ENCODE assay signal across 10 cellular contexts in genomic region chr22:39446239-39446721, GRCh38. TPM values are rescaled to one million over a fixed set of nuclear protein-coding genes. Genes with fewer than 3 reads are reported as not detected.
DNase-seq lines count a peak whose midpoint lies in the region; ATAC-seq and TF ChIP-seq lines count a peak whose summit lies in the region.
"Had no signal": no experiment of that assay in that cellular context is flagged by ENCODE, and none has a peak within 500 bp of the region (broad histone marks: within the 10 kb centered on the region; RNA-seq: fewer than 3 reads in every experiment).

No MANE protein-coding gene starts in this region.

- H3K9me3 ChIP-seq in CD4-positive, alpha-beta T cell (ENCODE audit: control insufficient read depth, low read length), result no peaks in the 10 kb centered on the region

- no peaks in the 10 kb centered on the region for H3K27me3 ChIP-seq in CD4-positive, alpha-beta T cell (ENCODE audit: control insufficient read depth, insufficient read depth, low read length)

- no peak overlapping the region for H3K27ac ChIP-seq in CD4-positive, alpha-beta T cell (ENCODE audit: low read depth, low read length)

- peaks cover 23% of the 10 kb centered on the region for H3K4me1 Mint-ChIP-seq in CD4-positive, alpha-beta T cell (ENCODE audit: low read depth)
- H3K4me1 Mint-ChIP-seq in activated naive CD8-positive, alpha-beta T cell treated with anti-CD3 and anti-CD28 coated beads for 36 hours, result peaks cover 17% of the 10 kb centered on the region
- no peaks in the 10 kb centered on the region for H3K4me1 Mint-ChIP-seq in MCF 10A (ENCODE audit: insufficient read depth, unreplicated experiment)

- ATAC-seq in CD4-positive, alpha-beta T cell (ENCODE audit: poor library complexity), result peak; percentile 46
- ATAC-seq in HG02981 (IDR thresholded peaks at IDR 0.05; ENCODE audit: unreplicated experiment), result peak; percentile 34

- CTCF ChIA-PET in CD4-positive, alpha-beta T cell (lab: Charles Lee), result interaction anchor here (0.9 to 2.2 kb wide), 2 partner anchors 47 to 83 kb away, joined by 5 to 8 read pairs; partner anchors contain the start of gene TAB1
- CTCF ChIA-PET in MCF 10A (lab: Yijun Ruan, JAX), result no interaction called here

- no peaks in the 10 kb centered on the region for H3K36me3 Mint-ChIP-seq in CD4-positive, alpha-beta T cell (ENCODE audit: low read depth)
- peaks cover 2% of the 10 kb centered on the region for H3K36me3 Mint-ChIP-seq in activated naive CD8-positive, alpha-beta T cell treated with anti-CD3 and anti-CD28 coated beads for 36 hours
- H3K36me3 Mint-ChIP-seq in MCF 10A (ENCODE audit: insufficient read depth, unreplicated experiment), result no peaks in the 10 kb centered on the region

- H3K27me3 Mint-ChIP-seq in CD4-positive, alpha-beta T cell, result peaks cover 2% of the 10 kb centered on the region
- no peaks in the 10 kb centered on the region for H3K27me3 Mint-ChIP-seq in activated naive CD8-positive, alpha-beta T cell treated with anti-CD3 and anti-CD28 coated beads for 36 hours
- peaks cover 17% of the 10 kb centered on the region for H3K27me3 Mint-ChIP-seq in MCF 10A (ENCODE audit: insufficient read depth, unreplicated experiment)

- TF ChIP-seq CTCF in CD4-positive, alpha-beta T cell (IDR thresholded peaks at IDR 0.05), result no peak
- no peak for TF ChIP-seq CTCF in MCF 10A (IDR thresholded peaks at IDR 0.05; ENCODE audit: unreplicated experiment)

- no peak overlapping the region for H3K4me3 Mint-ChIP-seq in CD4-positive, alpha-beta T cell
- H3K4me3 Mint-ChIP-seq in activated naive CD8-positive, alpha-beta T cell treated with anti-CD3 and anti-CD28 coated beads for 36 hours, result no peak overlapping the region
- H3K4me3 Mint-ChIP-seq in MCF 10A (ENCODE audit: unreplicated experiment), result no peak overlapping the region

- no peak overlapping the region for H3K27ac Mint-ChIP-seq in CD4-positive, alpha-beta T cell
- H3K27ac Mint-ChIP-seq in activated naive CD8-positive, alpha-beta T cell treated with anti-CD3 and anti-CD28 coated beads for 36 hours, result peak overlapping the region; percentile 54
- H3K27ac Mint-ChIP-seq in MCF 10A (ENCODE audit: low read depth, unreplicated experiment), result no peak overlapping the region

- POLR2A ChIA-PET in CD4-positive, alpha-beta T cell (lab: Charles Lee), result interaction anchor here (0.7 to 2.2 kb wide), 6 partner anchors 9 to 598 kb away, joined by 4 to 13 read pairs (median 6); partner anchors contain the start of genes RPL3 and TAB1
- POLR2A ChIA-PET in MCF 10A (lab: Yijun Ruan, JAX), result interaction anchor here (0.7 kb wide), 1 partner anchor 46 kb away, joined by 3 read pairs; no protein-coding TSS in a partner anchor

- intact Hi-C loops in CD4-positive, alpha-beta T cell (cut with DNase I, micrococcal nuclease), result no loop called here
- intact Hi-C loops in MCF 10A (cut with micrococcal nuclease), result no loop called here

- DNase-seq in CD4-positive, alpha-beta T cell, result no peak
- DNase-seq in activated naive CD8-positive, alpha-beta T cell treated with anti-CD3 and anti-CD28 coated beads for 36 hours, result peak; percentile 13
- no peak for DNase-seq in stimulated activated naive CD4-positive, alpha-beta T cell (lab: John Stamatoyannopoulos, UW)
- DNase-seq in putamen (ENCODE audit: low spot score) (no peak), MCF 10A (ENCODE audit: unreplicated experiment) (no peak)
- no peak for DNase-seq in activated CD8-positive, alpha-beta memory T cell treated with anti-CD3 and anti-CD28 coated beads, Interleukin-2, amount 50 U/mL, for 48 hours
- DNase-seq: Calu3 had no signal

- BruUV-seq in MCF 10A (replicated peaks; lab: Mats Ljungman, UMichigan), result no TSS peak

- TF ChIP-seq POLR2A in GM18951 (IDR thresholded peaks at IDR 0.05; ENCODE audit: extremely low read depth, insufficient read depth, insufficient read length), result peak; percentile 11

- in situ Hi-C loops in GM18951 (cut with MboI; ENCODE audit: low sequenced_read_pairs, unreplicated experiment), result no loop called here

- no peaks in the 10 kb centered on the region for H3K9me3 Mint-ChIP-seq in CD4-positive, alpha-beta T cell
- no peaks in the 10 kb centered on the region for H3K9me3 Mint-ChIP-seq in activated naive CD8-positive, alpha-beta T cell treated with anti-CD3 and anti-CD28 coated beads for 36 hours
- no peaks in the 10 kb centered on the region for H3K9me3 Mint-ChIP-seq in MCF 10A (ENCODE audit: unreplicated experiment)

RNA-seq across cellular contexts. Expression of gene MGAT3, which starts 10.5 kb away (rescaled TPM):
- under 1 TPM in 1 of 2 experiments, not detected in 1; 0.17 TPM for total RNA-seq in CD4-positive, alpha-beta T cell
- total RNA-seq in activated naive CD8-positive, alpha-beta T cell treated with anti-CD3 and anti-CD28 coated beads for 36 hours, result 1 to 10 TPM; 1.0 to 1.2 TPM
- not detected in 2 replicates for total RNA-seq in MCF 10A (2022)
- total RNA-seq: RPMI7951 had no signal

RNA-seq across cellular contexts. Expression of gene TAB1, which starts 46.7 kb away (rescaled TPM):
- 10 to 100 TPM; 19.8 to 20.1 TPM for total RNA-seq in CD4-positive, alpha-beta T cell
- 10 to 100 TPM; 17.1 to 18.2 TPM for total RNA-seq in activated naive CD8-positive, alpha-beta T cell treated with anti-CD3 and anti-CD28 coated beads for 36 hours
- 17.7 and 20.0 TPM in 2 replicates for total RNA-seq in MCF 10A (2022)

RNA-seq across cellular contexts. Expression of gene MIEF1, which starts 55.8 kb away (rescaled TPM):
- total RNA-seq in CD4-positive, alpha-beta T cell, result 10 to 100 TPM; 19.8 to 20.4 TPM
- total RNA-seq in activated naive CD8-positive, alpha-beta T cell treated with anti-CD3 and anti-CD28 coated beads for 36 hours, result 10 to 100 TPM; 62.9 to 65.0 TPM
- 37.0 and 40.2 TPM in 2 replicates for total RNA-seq in MCF 10A (2022)
